8 cellular contexts compared by ENCODE assay signal in genomic region chr5:170100051-170100943, GRCh38. TPM values are rescaled to one million over a fixed set of nuclear protein-coding genes. Genes with fewer than 3 reads are reported as not detected.
DNase-seq lines count a peak whose midpoint lies in the region; ATAC-seq and TF ChIP-seq lines count a peak whose summit lies in the region.

No MANE protein-coding gene starts in this region.

- no peaks in the 10 kb centered on the region for H3K36me3 ChIP-seq in upper lobe of right lung

- H3K36me3 Mint-ChIP-seq in activated naive CD4-positive, alpha-beta T cell treated with anti-CD3 and anti-CD28 coated beads, Interleukin-2, amount 10 ng/mL, durations not matched to agents 7 days and 5 days: no peaks in the 10 kb centered on the region
- H3K36me3 Mint-ChIP-seq in glutamatergic neuron (ENCODE audit: unreplicated experiment): peaks cover 13% of the 10 kb centered on the region

- peaks cover 3% of the 10 kb centered on the region for H3K9me3 Mint-ChIP-seq in activated naive CD4-positive, alpha-beta T cell treated with anti-CD3 and anti-CD28 coated beads, Interleukin-2, amount 10 ng/mL, durations not matched to agents 7 days and 5 days
- peaks cover 8% of the 10 kb centered on the region for H3K9me3 Mint-ChIP-seq in glutamatergic neuron (ENCODE audit: unreplicated experiment)

- no peak overlapping the region for H3K27ac Mint-ChIP-seq in activated naive CD4-positive, alpha-beta T cell treated with anti-CD3 and anti-CD28 coated beads, Interleukin-2, amount 10 ng/mL, durations not matched to agents 7 days and 5 days
- no peak overlapping the region for H3K27ac Mint-ChIP-seq in glutamatergic neuron (ENCODE audit: unreplicated experiment)

- H3K4me3 ChIP-seq in LNCaP clone FGC (ENCODE audit: low read depth, low read length) (no peak overlapping the region), upper lobe of right lung (no peak overlapping the region)

- CTCF ChIA-PET in activated naive CD4-positive, alpha-beta T cell treated with anti-CD3 and anti-CD28 coated beads, Interleukin-2, amount 10 ng/mL, durations not matched to agents 7 days and 5 days (lab: Charles Lee): interaction anchor here (0.7 to 3.5 kb wide), 23 partner anchors 10 to 513 kb away, joined by 3 to 34 read pairs (median 4); no protein-coding TSS in a partner anchor

- H3K4me1 ChIP-seq in upper lobe of right lung: peaks cover 14% of the 10 kb centered on the region

- H3K4me3 Mint-ChIP-seq in activated naive CD4-positive, alpha-beta T cell treated with anti-CD3 and anti-CD28 coated beads, Interleukin-2, amount 10 ng/mL, durations not matched to agents 7 days and 5 days: no peak overlapping the region
- no peak overlapping the region for H3K4me3 Mint-ChIP-seq in glutamatergic neuron (ENCODE audit: unreplicated experiment)

- H3K27me3 Mint-ChIP-seq in activated naive CD4-positive, alpha-beta T cell treated with anti-CD3 and anti-CD28 coated beads, Interleukin-2, amount 10 ng/mL, durations not matched to agents 7 days and 5 days: peaks cover 38% of the 10 kb centered on the region
- H3K27me3 Mint-ChIP-seq in glutamatergic neuron (ENCODE audit: unreplicated experiment): peaks cover 9% of the 10 kb centered on the region

- intact Hi-C loops in upper lobe of right lung (cut with DNase I): loop anchor here (5.0 kb wide), 1 partner anchor 87 kb away; no protein-coding TSS in a partner anchor

- H3K9me3 ChIP-seq in upper lobe of right lung: no peaks in the 10 kb centered on the region

- H3K27ac ChIP-seq in 22Rv1 (no peak overlapping the region), upper lobe of right lung (no peak overlapping the region)

- peak; percentile 70 for ATAC-seq in upper lobe of right lung

- in situ Hi-C loops in GM13976 (cut with MboI; ENCODE audit: low sequenced_read_pairs, unreplicated experiment): no loop called here

- peak; percentile 72 for DNase-seq in GM13976 (ENCODE audit: low spot score)
- peak; percentile 27 for DNase-seq in LNCaP clone FGC (ENCODE audit: low read depth)
- peak; percentile 83 for DNase-seq in SK-N-DZ (ENCODE audit: low spot score)
- DNase-seq in activated naive CD4-positive, alpha-beta T cell treated with anti-CD3 and anti-CD28 coated beads, Interleukin-2, amount 10 ng/mL, durations not matched to agents 7 days and 5 days: peak; percentile 81
- peak; percentile 85 for DNase-seq in glutamatergic neuron
- DNase-seq in pons (ENCODE audit: low spot score): peak; percentile 86
- no peak for DNase-seq in upper lobe of right lung

- TF ChIP-seq CTCF in 22Rv1 (IDR thresholded peaks at IDR 0.05): peak; percentile 67
- TF ChIP-seq CTCF in GM13976 (IDR thresholded peaks at IDR 0.05; ENCODE audit: borderline replicate concordance, control extremely low read depth, extremely low read depth, insufficient read depth, missing control alignments): peak; percentile 57
- TF ChIP-seq CTCF in LNCaP clone FGC (IDR thresholded peaks at IDR 0.05; ENCODE audit: control insufficient read depth, extremely low read depth, insufficient read depth): peak; percentile 44
- TF ChIP-seq CTCF in glutamatergic neuron (IDR thresholded peaks at IDR 0.05; ENCODE audit: partially characterized antibody, unreplicated experiment): peak; percentile 81
- TF ChIP-seq CTCF in upper lobe of right lung (IDR thresholded peaks at IDR 0.05): peak; percentile 68

- no peaks in the 10 kb centered on the region for H3K27me3 ChIP-seq in upper lobe of right lung

- no peaks in the 10 kb centered on the region for H3K4me1 Mint-ChIP-seq in activated naive CD4-positive, alpha-beta T cell treated with anti-CD3 and anti-CD28 coated beads, Interleukin-2, amount 10 ng/mL, durations not matched to agents 7 days and 5 days
- peaks cover 1% of the 10 kb centered on the region for H3K4me1 Mint-ChIP-seq in glutamatergic neuron (ENCODE audit: low read depth, unreplicated experiment)

RNA-seq across cellular contexts. Expression of gene FOXI1, which starts 5.4 kb away (rescaled TPM):
- polyA plus RNA-seq in SK-N-DZ (2014; cell fraction: cytosol; rRNA removed): not detected in 2 replicates
- polyA plus RNA-seq in SK-N-DZ (2014; cell fraction: nucleus; rRNA removed): not detected in 2 replicates
- total RNA-seq in glutamatergic neuron (ENCODE audit: unreplicated experiment) (not detected), upper lobe of right lung (not detected)
